ENCODE assay signal across 1 cellular context in the genomic region with DNA sequence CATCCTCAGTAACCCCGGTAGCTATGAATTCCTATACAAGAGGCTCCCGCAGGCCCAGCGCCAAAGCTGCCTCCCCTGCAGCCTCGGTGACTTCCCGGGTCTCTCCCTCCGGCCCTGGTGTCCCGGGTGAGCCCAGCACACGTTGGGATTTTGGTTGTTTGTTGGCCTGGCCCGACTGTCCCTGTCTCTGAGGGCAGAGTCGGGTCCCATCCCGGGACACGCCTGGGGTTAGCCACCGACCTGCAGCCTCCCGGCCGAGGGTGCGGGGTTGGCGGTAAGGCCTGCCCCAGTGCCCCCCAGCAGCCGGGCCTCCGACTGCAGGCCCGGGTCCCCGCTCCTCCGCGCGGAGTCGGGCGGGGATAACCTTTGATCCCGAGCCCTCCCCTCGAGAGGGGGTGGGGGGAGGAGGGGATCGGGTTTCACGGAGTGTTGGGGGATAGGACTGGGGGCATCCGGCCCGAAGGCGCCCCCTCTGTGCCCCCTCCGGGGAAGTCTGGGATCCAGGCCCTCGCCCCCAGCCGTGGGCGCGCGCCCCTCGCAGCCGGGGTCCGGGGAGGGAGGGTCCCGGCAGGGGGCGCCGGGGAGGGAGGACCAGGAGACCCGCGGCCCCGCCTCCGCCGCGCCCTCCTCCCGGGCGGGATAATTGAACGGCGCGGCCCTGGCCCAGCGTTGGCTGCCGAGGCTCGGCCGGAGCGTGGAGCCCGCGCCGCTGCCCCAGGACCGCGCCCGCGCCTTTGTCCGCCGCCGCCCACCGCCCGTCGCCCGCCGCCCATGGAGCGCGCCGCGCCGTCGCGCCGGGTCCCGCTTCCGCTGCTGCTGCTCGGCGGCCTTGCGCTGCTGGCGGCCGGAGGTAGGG.
A peak's percentile ranks its signal among the peaks of the same experiment; 100 is the strongest.
TF ChIP-seq lines count a peak whose summit lies in the region.

A gene with protein sequence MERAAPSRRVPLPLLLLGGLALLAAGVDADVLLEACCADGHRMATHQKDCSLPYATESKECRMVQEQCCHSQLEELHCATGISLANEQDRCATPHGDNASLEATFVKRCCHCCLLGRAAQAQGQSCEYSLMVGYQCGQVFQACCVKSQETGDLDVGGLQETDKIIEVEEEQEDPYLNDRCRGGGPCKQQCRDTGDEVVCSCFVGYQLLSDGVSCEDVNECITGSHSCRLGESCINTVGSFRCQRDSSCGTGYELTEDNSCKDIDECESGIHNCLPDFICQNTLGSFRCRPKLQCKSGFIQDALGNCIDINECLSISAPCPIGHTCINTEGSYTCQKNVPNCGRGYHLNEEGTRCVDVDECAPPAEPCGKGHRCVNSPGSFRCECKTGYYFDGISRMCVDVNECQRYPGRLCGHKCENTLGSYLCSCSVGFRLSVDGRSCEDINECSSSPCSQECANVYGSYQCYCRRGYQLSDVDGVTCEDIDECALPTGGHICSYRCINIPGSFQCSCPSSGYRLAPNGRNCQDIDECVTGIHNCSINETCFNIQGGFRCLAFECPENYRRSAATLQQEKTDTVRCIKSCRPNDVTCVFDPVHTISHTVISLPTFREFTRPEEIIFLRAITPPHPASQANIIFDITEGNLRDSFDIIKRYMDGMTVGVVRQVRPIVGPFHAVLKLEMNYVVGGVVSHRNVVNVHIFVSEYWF (plus strand): TSS at position 669 of the 856 bp plus-strand sequence. CDS start 103 bp downstream, at position 772.

TF ChIP-seq in HepG2, 621 proteins besides CTCF, POLR2A, EP300 and RAD21 (continued from another document and continues in another):
- TF ChIP-seq, protein P1, sequence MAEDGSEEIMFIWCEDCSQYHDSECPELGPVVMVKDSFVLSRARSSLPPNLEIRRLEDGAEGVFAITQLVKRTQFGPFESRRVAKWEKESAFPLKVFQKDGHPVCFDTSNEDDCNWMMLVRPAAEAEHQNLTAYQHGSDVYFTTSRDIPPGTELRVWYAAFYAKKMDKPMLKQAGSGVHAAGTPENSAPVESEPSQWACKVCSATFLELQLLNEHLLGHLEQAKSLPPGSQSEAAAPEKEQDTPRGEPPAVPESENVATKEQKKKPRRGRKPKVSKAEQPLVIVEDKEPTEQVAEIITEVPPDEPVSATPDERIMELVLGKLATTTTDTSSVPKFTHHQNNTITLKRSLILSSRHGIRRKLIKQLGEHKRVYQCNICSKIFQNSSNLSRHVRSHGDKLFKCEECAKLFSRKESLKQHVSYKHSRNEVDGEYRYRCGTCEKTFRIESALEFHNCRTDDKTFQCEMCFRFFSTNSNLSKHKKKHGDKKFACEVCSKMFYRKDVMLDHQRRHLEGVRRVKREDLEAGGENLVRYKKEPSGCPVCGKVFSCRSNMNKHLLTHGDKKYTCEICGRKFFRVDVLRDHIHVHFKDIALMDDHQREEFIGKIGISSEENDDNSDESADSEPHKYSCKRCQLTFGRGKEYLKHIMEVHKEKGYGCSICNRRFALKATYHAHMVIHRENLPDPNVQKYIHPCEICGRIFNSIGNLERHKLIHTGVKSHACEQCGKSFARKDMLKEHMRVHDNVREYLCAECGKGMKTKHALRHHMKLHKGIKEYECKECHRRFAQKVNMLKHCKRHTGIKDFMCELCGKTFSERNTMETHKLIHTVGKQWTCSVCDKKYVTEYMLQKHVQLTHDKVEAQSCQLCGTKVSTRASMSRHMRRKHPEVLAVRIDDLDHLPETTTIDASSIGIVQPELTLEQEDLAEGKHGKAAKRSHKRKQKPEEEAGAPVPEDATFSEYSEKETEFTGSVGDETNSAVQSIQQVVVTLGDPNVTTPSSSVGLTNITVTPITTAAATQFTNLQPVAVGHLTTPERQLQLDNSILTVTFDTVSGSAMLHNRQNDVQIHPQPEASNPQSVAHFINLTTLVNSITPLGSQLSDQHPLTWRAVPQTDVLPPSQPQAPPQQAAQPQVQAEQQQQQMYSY (CRISPR knock-in tag; IDR thresholded peaks at IDR 0.05), result peak; percentile 53; the same call in 1 of the 2 replicates
- TF ChIP-seq, protein P2, sequence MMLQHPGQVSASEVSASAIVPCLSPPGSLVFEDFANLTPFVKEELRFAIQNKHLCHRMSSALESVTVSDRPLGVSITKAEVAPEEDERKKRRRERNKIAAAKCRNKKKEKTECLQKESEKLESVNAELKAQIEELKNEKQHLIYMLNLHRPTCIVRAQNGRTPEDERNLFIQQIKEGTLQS (CRISPR knock-in tag; IDR thresholded peaks at IDR 0.05), result 0 out of 2 replicates have a peak, but pooled peaks have one; percentile 7
- TF ChIP-seq, protein P3, sequence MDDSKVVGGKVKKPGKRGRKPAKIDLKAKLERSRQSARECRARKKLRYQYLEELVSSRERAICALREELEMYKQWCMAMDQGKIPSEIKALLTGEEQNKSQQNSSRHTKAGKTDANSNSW (CRISPR knock-in tag; IDR thresholded peaks at IDR 0.05; ENCODE audit: borderline replicate concordance), result 0 out of 2 replicates have a peak, but pooled peaks have one; percentile 23
- TF ChIP-seq BORCS8-MEF2B (CRISPR knock-in tag; IDR thresholded peaks at IDR 0.05) (peak; percentile 74), ERF (CRISPR knock-in tag; IDR thresholded peaks at IDR 0.05) (peak; percentile 61; the same call in 1 of the 2 replicates), NFKBIZ (CRISPR knock-in tag; IDR thresholded peaks at IDR 0.05) (no peak), ZNF570 (CRISPR knock-in tag; IDR thresholded peaks at IDR 0.05; ENCODE audit: borderline replicate concordance) (no peak), DNMT1 (CRISPR knock-in tag; IDR thresholded peaks at IDR 0.05) (peak; percentile 70; the same call in 1 of the 2 replicates), BCL6 (CRISPR knock-in tag; IDR thresholded peaks at IDR 0.05) (peak; percentile 56), ZFP82 (CRISPR knock-in tag; IDR thresholded peaks at IDR 0.05; ENCODE audit: borderline replicate concordance) (no peak), POLR2AphosphoS5 (IDR thresholded peaks at IDR 0.05; ENCODE audit: low read depth, low read length) (peak; percentile 72; the same call in 1 of the 2 replicates), ZNF891 (CRISPR knock-in tag; IDR thresholded peaks at IDR 0.05) (peak; percentile 59; the same call in 1 of the 2 replicates), ZNF543 (CRISPR knock-in tag; IDR thresholded peaks at IDR 0.05) (peak; percentile 23; the same call in 1 of the 2 replicates), ZNF839 (CRISPR knock-in tag; IDR thresholded peaks at IDR 0.05; ENCODE audit: borderline replicate concordance) (0 out of 2 replicates have a peak, but pooled peaks have one; percentile 59), FOSL2 (CRISPR knock-in tag; IDR thresholded peaks at IDR 0.05) (peak; percentile 32; the same call in 1 of the 2 replicates)
- TF ChIP-seq, protein P4, sequence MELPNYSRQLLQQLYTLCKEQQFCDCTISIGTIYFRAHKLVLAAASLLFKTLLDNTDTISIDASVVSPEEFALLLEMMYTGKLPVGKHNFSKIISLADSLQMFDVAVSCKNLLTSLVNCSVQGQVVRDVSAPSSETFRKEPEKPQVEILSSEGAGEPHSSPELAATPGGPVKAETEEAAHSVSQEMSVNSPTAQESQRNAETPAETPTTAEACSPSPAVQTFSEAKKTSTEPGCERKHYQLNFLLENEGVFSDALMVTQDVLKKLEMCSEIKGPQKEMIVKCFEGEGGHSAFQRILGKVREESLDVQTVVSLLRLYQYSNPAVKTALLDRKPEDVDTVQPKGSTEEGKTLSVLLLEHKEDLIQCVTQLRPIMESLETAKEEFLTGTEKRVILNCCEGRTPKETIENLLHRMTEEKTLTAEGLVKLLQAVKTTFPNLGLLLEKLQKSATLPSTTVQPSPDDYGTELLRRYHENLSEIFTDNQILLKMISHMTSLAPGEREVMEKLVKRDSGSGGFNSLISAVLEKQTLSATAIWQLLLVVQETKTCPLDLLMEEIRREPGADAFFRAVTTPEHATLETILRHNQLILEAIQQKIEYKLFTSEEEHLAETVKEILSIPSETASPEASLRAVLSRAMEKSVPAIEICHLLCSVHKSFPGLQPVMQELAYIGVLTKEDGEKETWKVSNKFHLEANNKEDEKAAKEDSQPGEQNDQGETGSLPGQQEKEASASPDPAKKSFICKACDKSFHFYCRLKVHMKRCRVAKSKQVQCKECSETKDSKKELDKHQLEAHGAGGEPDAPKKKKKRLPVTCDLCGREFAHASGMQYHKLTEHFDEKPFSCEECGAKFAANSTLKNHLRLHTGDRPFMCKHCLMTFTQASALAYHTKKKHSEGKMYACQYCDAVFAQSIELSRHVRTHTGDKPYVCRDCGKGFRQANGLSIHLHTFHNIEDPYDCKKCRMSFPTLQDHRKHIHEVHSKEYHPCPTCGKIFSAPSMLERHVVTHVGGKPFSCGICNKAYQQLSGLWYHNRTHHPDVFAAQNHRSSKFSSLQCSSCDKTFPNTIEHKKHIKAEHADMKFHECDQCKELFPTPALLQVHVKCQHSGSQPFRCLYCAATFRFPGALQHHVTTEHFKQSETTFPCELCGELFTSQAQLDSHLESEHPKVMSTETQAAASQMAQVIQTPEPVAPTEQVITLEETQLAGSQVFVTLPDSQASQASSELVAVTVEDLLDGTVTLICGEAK (IDR thresholded peaks at IDR 0.05), result no peak
- TF ChIP-seq, protein P4 (CRISPR knock-in tag; IDR thresholded peaks at IDR 0.05), result peak; percentile 69; the same call in 1 of the 2 replicates
- TF ChIP-seq, protein P5, sequence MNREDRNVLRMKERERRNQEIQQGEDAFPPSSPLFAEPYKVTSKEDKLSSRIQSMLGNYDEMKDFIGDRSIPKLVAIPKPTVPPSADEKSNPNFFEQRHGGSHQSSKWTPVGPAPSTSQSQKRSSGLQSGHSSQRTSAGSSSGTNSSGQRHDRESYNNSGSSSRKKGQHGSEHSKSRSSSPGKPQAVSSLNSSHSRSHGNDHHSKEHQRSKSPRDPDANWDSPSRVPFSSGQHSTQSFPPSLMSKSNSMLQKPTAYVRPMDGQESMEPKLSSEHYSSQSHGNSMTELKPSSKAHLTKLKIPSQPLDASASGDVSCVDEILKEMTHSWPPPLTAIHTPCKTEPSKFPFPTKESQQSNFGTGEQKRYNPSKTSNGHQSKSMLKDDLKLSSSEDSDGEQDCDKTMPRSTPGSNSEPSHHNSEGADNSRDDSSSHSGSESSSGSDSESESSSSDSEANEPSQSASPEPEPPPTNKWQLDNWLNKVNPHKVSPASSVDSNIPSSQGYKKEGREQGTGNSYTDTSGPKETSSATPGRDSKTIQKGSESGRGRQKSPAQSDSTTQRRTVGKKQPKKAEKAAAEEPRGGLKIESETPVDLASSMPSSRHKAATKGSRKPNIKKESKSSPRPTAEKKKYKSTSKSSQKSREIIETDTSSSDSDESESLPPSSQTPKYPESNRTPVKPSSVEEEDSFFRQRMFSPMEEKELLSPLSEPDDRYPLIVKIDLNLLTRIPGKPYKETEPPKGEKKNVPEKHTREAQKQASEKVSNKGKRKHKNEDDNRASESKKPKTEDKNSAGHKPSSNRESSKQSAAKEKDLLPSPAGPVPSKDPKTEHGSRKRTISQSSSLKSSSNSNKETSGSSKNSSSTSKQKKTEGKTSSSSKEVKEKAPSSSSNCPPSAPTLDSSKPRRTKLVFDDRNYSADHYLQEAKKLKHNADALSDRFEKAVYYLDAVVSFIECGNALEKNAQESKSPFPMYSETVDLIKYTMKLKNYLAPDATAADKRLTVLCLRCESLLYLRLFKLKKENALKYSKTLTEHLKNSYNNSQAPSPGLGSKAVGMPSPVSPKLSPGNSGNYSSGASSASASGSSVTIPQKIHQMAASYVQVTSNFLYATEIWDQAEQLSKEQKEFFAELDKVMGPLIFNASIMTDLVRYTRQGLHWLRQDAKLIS (CRISPR knock-in tag; IDR thresholded peaks at IDR 0.05), result 0 out of 2 replicates have a peak, but pooled peaks have one; percentile 73
- TF ChIP-seq, protein P6, sequence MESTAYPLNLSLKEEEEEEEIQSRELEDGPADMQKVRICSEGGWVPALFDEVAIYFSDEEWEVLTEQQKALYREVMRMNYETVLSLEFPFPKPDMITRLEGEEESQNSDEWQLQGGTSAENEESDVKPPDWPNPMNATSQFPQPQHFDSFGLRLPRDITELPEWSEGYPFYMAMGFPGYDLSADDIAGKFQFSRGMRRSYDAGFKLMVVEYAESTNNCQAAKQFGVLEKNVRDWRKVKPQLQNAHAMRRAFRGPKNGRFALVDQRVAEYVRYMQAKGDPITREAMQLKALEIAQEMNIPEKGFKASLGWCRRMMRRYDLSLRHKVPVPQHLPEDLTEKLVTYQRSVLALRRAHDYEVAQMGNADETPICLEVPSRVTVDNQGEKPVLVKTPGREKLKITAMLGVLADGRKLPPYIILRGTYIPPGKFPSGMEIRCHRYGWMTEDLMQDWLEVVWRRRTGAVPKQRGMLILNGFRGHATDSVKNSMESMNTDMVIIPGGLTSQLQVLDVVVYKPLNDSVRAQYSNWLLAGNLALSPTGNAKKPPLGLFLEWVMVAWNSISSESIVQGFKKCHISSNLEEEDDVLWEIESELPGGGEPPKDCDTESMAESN (CRISPR knock-in tag; conservative IDR thresholded peaks at IDR 0.05), result peak; percentile 70; the same call in 1 of the 2 replicates
